8 cellular contexts compared by ENCODE assay signal in the genomic region with DNA sequence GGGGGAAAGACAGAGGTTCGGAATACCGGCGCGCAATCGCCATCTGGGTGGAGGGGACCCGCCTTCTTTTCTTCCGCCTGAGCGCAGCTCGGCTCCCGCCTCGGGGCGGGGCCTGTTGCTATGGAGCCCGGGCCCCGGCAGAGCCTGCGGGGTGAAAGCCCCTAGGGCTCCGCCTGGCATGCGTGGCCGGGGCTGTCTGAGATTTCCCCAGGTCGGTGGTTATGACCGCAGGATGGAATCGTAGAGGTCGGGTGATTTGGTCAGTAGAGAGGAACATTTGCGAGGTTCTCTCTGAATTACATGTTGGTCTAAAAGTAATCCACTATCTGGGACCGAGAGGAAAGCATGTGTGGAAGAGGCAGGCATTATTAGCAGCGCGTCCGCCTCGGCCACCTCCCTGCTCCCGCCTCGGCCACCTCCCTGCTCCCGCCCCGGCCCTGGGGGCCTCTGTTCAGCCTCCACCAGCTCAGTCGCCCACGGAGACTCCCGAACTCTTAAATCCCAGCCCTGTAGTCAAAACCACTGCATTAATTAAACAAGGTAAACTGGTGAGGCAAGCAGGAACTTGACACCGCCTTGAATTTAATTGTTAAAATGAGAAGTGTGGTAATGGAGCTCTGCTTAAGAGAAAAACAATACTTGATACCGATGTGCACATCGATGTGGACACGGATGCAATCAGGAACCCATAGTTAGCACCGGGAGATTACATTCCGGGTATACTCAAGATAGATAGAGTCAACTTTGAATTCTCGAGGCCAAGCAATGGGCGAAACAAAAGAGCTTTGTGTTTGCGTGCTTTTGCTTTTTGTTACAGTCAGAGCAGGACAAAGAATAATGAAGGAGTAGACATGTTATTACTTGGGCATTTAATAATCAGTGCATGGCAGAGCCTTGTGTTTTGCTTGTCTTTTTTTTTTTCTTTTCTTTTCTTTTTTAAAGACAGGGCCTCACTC. TPM values are rescaled to one million over a fixed set of nuclear protein-coding genes. Genes with fewer than 3 reads are reported as not detected.
DNase-seq lines count a peak whose midpoint lies in the region; ATAC-seq, FAIRE-seq and TF ChIP-seq lines count a peak whose summit lies in the region.

No MANE protein-coding gene starts in this region.

- H3K36me3 Mint-ChIP-seq in activated naive CD8-positive, alpha-beta T cell, result no peaks in the 10 kb centered on the region

- in situ Hi-C loops in G401 (cut with HindIII; ENCODE audit: low sequenced_read_pairs) (loop anchor here (10.0 kb wide), 1 partner anchor 395 kb away; no protein-coding TSS in a partner anchor), HAP-1 (cut with MboI; ENCODE audit: low sequenced_read_pairs) (no loop called here)

- H3K4me1 ChIP-seq in HAP-1 (peaks cover 32% of the 10 kb centered on the region), pancreas (peaks cover 14 to 22% (median 18%) of the 10 kb centered on the region in 3 donors), thyroid gland (peaks cover 32 to 40% of the 10 kb centered on the region in 2 donors)

- H3K27me3 ChIP-seq in HAP-1 (ENCODE audit: low read depth) (no peaks in the 10 kb centered on the region), MG63 (no peaks in the 10 kb centered on the region), pancreas (no peaks in the 10 kb centered on the region), thyroid gland (no peaks in the 10 kb centered on the region)

- 5 to 6% methylated on average over 44 of the region's 44 CpGs for WGBS in pancreas, 2 donors
- WGBS in thyroid gland, 2 donors, result 10% methylated on average over 34 to 44 of the region's 44 CpGs

- intact Hi-C loops in head of caudate nucleus (cut with DNase I) (loop anchor here (10.0 kb wide), 1 partner anchor 75 kb away; no protein-coding TSS in a partner anchor), pancreas (cut with DNase I) (no loop called here), thyroid gland (cut with DNase I) (no loop called here)

- H3K4me3 Mint-ChIP-seq in activated naive CD8-positive, alpha-beta T cell, result peak overlapping the region; percentile 91

- no peaks in the 10 kb centered on the region for H3K27me3 Mint-ChIP-seq in activated naive CD8-positive, alpha-beta T cell

- no peaks in the 10 kb centered on the region for H3K9me3 Mint-ChIP-seq in activated naive CD8-positive, alpha-beta T cell (ENCODE audit: low read depth)

- H3K9me3 ChIP-seq in HAP-1 (no peaks in the 10 kb centered on the region; the same call in 1 of the 2 replicates), MG63 (no peaks in the 10 kb centered on the region), pancreas (no peaks in the 10 kb centered on the region), thyroid gland (no peaks in the 10 kb centered on the region)

- H3K36me3 ChIP-seq in HAP-1 (replicated peaks) (peaks cover 6% of the 10 kb centered on the region), MG63 (no peaks in the 10 kb centered on the region), pancreas (no peaks in the 10 kb centered on the region), thyroid gland (no peaks in the 10 kb centered on the region)

- peak; percentile 93 to 98 (median 94) for ATAC-seq in pancreas

- H3K4me1 Mint-ChIP-seq in activated naive CD8-positive, alpha-beta T cell (ENCODE audit: low read depth), result peaks cover 20% of the 10 kb centered on the region

- H3K27ac ChIP-seq in pancreas (peak overlapping the region; percentile 70 to 88 (median 86)), thyroid gland (peak overlapping the region; percentile 53 to 76 (median 73))

- peak overlapping the region; percentile 72 for H3K27ac Mint-ChIP-seq in activated naive CD8-positive, alpha-beta T cell

- DNase-seq in G401 (ENCODE audit: low spot score), result peak; percentile 84
- DNase-seq in HAP-1 (ENCODE audit: low spot score in 2 of 2), result peak; percentile 88 to 94
- peak; percentile 53 for DNase-seq in MG63
- peak; percentile 18 for DNase-seq in SKM-1 (lab: John Stamatoyannopoulos, UW; ENCODE audit: unreplicated experiment)
- peak in 41 of 42 donors; percentile 58 to 92 (median 81) for DNase-seq in head of caudate nucleus
- peak; percentile 78 to 89 (median 83) for DNase-seq in pancreas
- DNase-seq in thyroid gland, result peak; percentile 87 to 88

- TF ChIP-seq POLR2A in thyroid gland (IDR thresholded peaks at IDR 0.05), result peak in 1 of 2 donors; percentile 62

- FAIRE-seq in pancreas (lab: Jason Lieb, UNC), result no peak

- peak overlapping the region; percentile 37 for H3K4me3 ChIP-seq in HAP-1
- H3K4me3 ChIP-seq in MG63, result peak overlapping the region; percentile 44
- peak overlapping the region; percentile 20 to 60 (median 36) for H3K4me3 ChIP-seq in pancreas
- H3K4me3 ChIP-seq in thyroid gland (replicated peaks in 1 of 3), result peak overlapping the region in 2 of 3 donors; percentile 3 to 32

- no peak for TF ChIP-seq CTCF in pancreas (IDR thresholded peaks at IDR 0.05)
- TF ChIP-seq CTCF in thyroid gland (IDR thresholded peaks at IDR 0.05), result no peak

RNA-seq across cellular contexts. Expression of gene TRIM2, which starts 45.2 kb away (rescaled TPM):
- 0.44 and 0.62 TPM in 2 replicates for total RNA-seq in G401 (2014; rRNA removed; shearing (Covaris generic))
- total RNA-seq in MG63 (2014; rRNA removed; shearing (Covaris generic); ENCODE audit: low replicate concordance), result 7.0 and 10.5 TPM in 2 replicates
- total RNA-seq in pancreas (10 to 100 TPM; 17.6 to 39.2 (median 25.5) TPM), thyroid gland (100 to 1,000 TPM; 146 to 229 (median 192) TPM)
- 10 to 100 TPM; 11.0 to 11.9 TPM for polyA plus RNA-seq in pancreas

Comparison
In these comparisons a context has a peak if more than half of its experiments do, and no peak if none do; other contexts are left out.
1. Peak in every context shown above with its lines: DNase-seq, ATAC-seq, H3K4me3 ChIP-seq and H3K27ac ChIP-seq.
2. DNase-seq: peak in every context shown above with its lines; median percentile 91 in HAP-1; 88 in thyroid gland; 84 in G401; 83 in pancreas; 81 in head of caudate nucleus; 53 in MG63; 18 in SKM-1.